In the genomic region with DNA sequence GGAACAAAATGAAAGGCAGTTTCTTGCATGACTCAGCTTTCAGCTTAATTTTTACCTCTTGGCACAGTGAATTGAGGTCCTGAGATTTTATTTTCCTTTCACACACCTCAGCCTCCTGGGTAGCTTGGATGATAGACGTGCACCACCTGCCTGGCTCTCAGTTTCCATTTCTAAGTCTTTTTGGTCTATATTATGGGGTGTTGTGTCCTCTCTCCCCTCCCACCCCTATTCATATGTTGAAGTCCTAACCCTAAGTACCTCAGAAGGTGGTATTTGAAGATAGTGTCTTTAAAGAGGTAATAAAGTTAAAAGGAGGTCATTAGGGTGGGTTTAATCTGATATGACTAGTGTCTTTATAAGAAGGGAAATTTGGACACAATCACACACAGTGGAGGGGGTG, we compare ENCODE assay signal across 28 cellular contexts.
"Had no signal": no experiment of that assay in that cellular context is flagged by ENCODE, and none has a peak within 500 bp of the region (broad histone marks: within the 10 kb centered on the region; RNA-seq: fewer than 3 reads in every experiment).

No MANE protein-coding gene starts in this region.

- H3K79me2 ChIP-seq: parathyroid adenoma had no signal

- H3K4me3 ChIP-seq: left lung, lower lobe of right lung, neural progenitor cell, psoas muscle, right atrium auricular region, right lobe of liver, smooth muscle cell, tibial nerve, uterus had no signal

- H2AFZ ChIP-seq: neural progenitor cell, parathyroid adenoma had no signal

- ATAC-seq: left cardiac atrium; left lung; lower lobe of right lung; natural killer cell; psoas muscle; right lobe of liver; stimulated activated memory B cell treated with anti-CD40 and anti-IgM and Interleukin-4, amounts not matched to agents 10 μg/mL and 1 μg/mL and 100 μg/mL, for 72 hours; stimulated activated naive CD8-positive, alpha-beta T cell treated with anti-CD3 and anti-CD28 coated beads, Interleukin-15, amount 100 ng/mL, for 72 hours had no signal

- H3K9ac ChIP-seq: neural progenitor cell, parathyroid adenoma had no signal

- H3K27me3 ChIP-seq: left lung, neural progenitor cell, neutrophil, right atrium auricular region, right lobe of liver, tibial nerve, uterus had no signal

- H3K36me3 ChIP-seq: left lung, lower lobe of right lung, neural progenitor cell, neutrophil, right atrium auricular region, right lobe of liver, tibial nerve, uterus had no signal

- H3K27ac ChIP-seq: left lung, lower lobe of right lung, neural progenitor cell, neutrophil, parathyroid adenoma, psoas muscle, right atrium auricular region, right lobe of liver, tibial nerve, uterus had no signal

- H3K9me3 ChIP-seq: left lung, lower lobe of right lung, neutrophil, psoas muscle, right atrium auricular region, right lobe of liver, tibial nerve, uterus had no signal

- DNase-seq: hypothalamus; islet precursor cell; left cardiac atrium; left lung; lower lobe of right lung; mammary epithelial cell; mesenchymal stem cell; naive B cell; natural killer cell; nephron progenitor cell; occipital lobe; psoas muscle; right lobe of liver; stimulated activated CD4-positive, alpha-beta T cell treated with anti-CD3 and anti-CD28 coated beads, Interleukin-1b, Interleukin-23, amount 100 ng/mL, for 48 hours; stimulated activated CD4-positive, alpha-beta T cell treated with anti-CD3 and anti-CD28 coated beads, Interleukin-2, amount 100 ng/mL, for 48 hours; stimulated activated CD4-positive, alpha-beta T cell treated with anti-CD3 and anti-CD28 coated beads, Interleukin-4, amount 100 ng/mL, for 4 hours; stimulated activated CD8-positive, alpha-beta memory T cell treated with anti-CD3 and anti-CD28 coated beads, Interleukin-4, amount 100 ng/mL, for 48 hours; stimulated activated naive CD4-positive, alpha-beta T cell treated with Interleukin-2 at 50 U/mL for 16 hours; stimulated activated naive CD8-positive, alpha-beta T cell treated with anti-CD3 and anti-CD28 coated beads, Interleukin-15, amount 100 ng/mL, for 72 hours; substantia nigra; uterus had no signal

- H3K4me1 ChIP-seq: left lung, lower lobe of right lung, parathyroid adenoma, psoas muscle, right atrium auricular region, right lobe of liver, tibial nerve, uterus had no signal

- H3K4me2 ChIP-seq: neural progenitor cell, smooth muscle cell had no signal
